11 cellular contexts compared by ENCODE assay signal in genomic region chr1:24920155-24920925, GRCh38.
DNase-seq lines count a peak whose midpoint lies in the region; ATAC-seq and TF ChIP-seq lines count a peak whose summit lies in the region.
"Had no signal": no experiment of that assay in that cellular context is flagged by ENCODE, and none has a peak within 500 bp of the region (broad histone marks: within the 10 kb centered on the region; RNA-seq: fewer than 3 reads in every experiment).

No MANE protein-coding gene starts in this region.

- H3K27me3 Mint-ChIP-seq in activated naive CD4-positive, alpha-beta T cell treated with anti-CD3 and anti-CD28 coated beads, Interleukin-2, amount 50 U/mL, for 24 hours: no peaks in the 10 kb centered on the region
- no peaks in the 10 kb centered on the region for H3K27me3 Mint-ChIP-seq in activated naive CD4-positive, alpha-beta T cell treated with anti-CD3 and anti-CD28 coated beads, Interleukin-2, amount 10 ng/mL, durations not matched to agents 7 days and 5 days
- H3K27me3 Mint-ChIP-seq: dendritic cell treated with granulocyte-macrophage colony-stimulating factor and Interleukin-4, amounts not matched to agents 40 ng/mL and 50 ng/mL, for 4 days had no signal

- H3K27me3 ChIP-seq in tibial artery: peaks cover 0 to 8% of the 10 kb centered on the region in 2 donors

- H3K27ac ChIP-seq in tibial artery: no peak overlapping the region
- H3K27ac ChIP-seq: BLaER1, WERI-Rb-1 had no signal

- peak overlapping the region; percentile 9 for H3K4me3 Mint-ChIP-seq in activated naive CD4-positive, alpha-beta T cell treated with anti-CD3 and anti-CD28 coated beads, Interleukin-2, amount 50 U/mL, for 24 hours
- H3K4me3 Mint-ChIP-seq in activated naive CD4-positive, alpha-beta T cell treated with anti-CD3 and anti-CD28 coated beads, Interleukin-2, amount 10 ng/mL, durations not matched to agents 7 days and 5 days: no peak overlapping the region
- H3K4me3 Mint-ChIP-seq: dendritic cell treated with granulocyte-macrophage colony-stimulating factor and Interleukin-4, amounts not matched to agents 40 ng/mL and 50 ng/mL, for 4 days had no signal

- H3K4me1 ChIP-seq in tibial artery: peaks cover 0 to 16% (median 4%) of the 10 kb centered on the region in 4 donors

- no peaks in the 10 kb centered on the region for H3K9me3 Mint-ChIP-seq in activated naive CD4-positive, alpha-beta T cell treated with anti-CD3 and anti-CD28 coated beads, Interleukin-2, amount 50 U/mL, for 24 hours
- H3K9me3 Mint-ChIP-seq in activated naive CD4-positive, alpha-beta T cell treated with anti-CD3 and anti-CD28 coated beads, Interleukin-2, amount 10 ng/mL, durations not matched to agents 7 days and 5 days: no peaks in the 10 kb centered on the region
- H3K9me3 Mint-ChIP-seq: dendritic cell treated with granulocyte-macrophage colony-stimulating factor and Interleukin-4, amounts not matched to agents 40 ng/mL and 50 ng/mL, for 4 days had no signal

- H3K4me3 ChIP-seq in tibial artery: peak overlapping the region; percentile 13 to 36
- H3K4me3 ChIP-seq: BLaER1 had no signal

- DNase-seq in activated naive CD4-positive, alpha-beta T cell treated with anti-CD3 and anti-CD28 coated beads, Interleukin-2, amount 10 ng/mL, durations not matched to agents 7 days and 5 days: no peak
- DNase-seq in activated CD4-positive, alpha-beta T cell treated with anti-CD3 and anti-CD28 coated beads, Interleukin-2, amount 50 U/mL, for 48 hours: peak; percentile 79 to 86
- DNase-seq in iris pigment epithelial cell (ENCODE audit: low read depth) (peak; percentile 36), tibial artery (peak; percentile 46 to 80), C1 segment of cervical spinal cord (lab: John Stamatoyannopoulos, UW) (no peak), KG1 (lab: John Stamatoyannopoulos, UW) (no peak)
- DNase-seq: WERI-Rb-1 had no signal

- H3K4me1 Mint-ChIP-seq in activated naive CD4-positive, alpha-beta T cell treated with anti-CD3 and anti-CD28 coated beads, Interleukin-2, amount 50 U/mL, for 24 hours: peaks cover 69% of the 10 kb centered on the region
- H3K4me1 Mint-ChIP-seq in activated naive CD4-positive, alpha-beta T cell treated with anti-CD3 and anti-CD28 coated beads, Interleukin-2, amount 10 ng/mL, durations not matched to agents 7 days and 5 days: peaks cover 42% of the 10 kb centered on the region

- H3K9me3 ChIP-seq in tibial artery: no peaks in the 10 kb centered on the region
- H3K9me3 ChIP-seq: BLaER1 had no signal

- H3K27ac Mint-ChIP-seq in activated naive CD4-positive, alpha-beta T cell treated with anti-CD3 and anti-CD28 coated beads, Interleukin-2, amount 50 U/mL, for 24 hours: peak overlapping the region; percentile 19
- no peak overlapping the region for H3K27ac Mint-ChIP-seq in activated naive CD4-positive, alpha-beta T cell treated with anti-CD3 and anti-CD28 coated beads, Interleukin-2, amount 10 ng/mL, durations not matched to agents 7 days and 5 days
- H3K27ac Mint-ChIP-seq: dendritic cell treated with granulocyte-macrophage colony-stimulating factor and Interleukin-4, amounts not matched to agents 40 ng/mL and 50 ng/mL, for 4 days had no signal

- no peak for ATAC-seq in HG03520 (IDR thresholded peaks at IDR 0.05; ENCODE audit: unreplicated experiment)

- intact Hi-C loops in tibial artery (cut with DNase I; ENCODE audit: low total_unique reads): no loop called here

- TF ChIP-seq CTCF in tibial artery (IDR thresholded peaks at IDR 0.05): no peak

- H3K36me3 Mint-ChIP-seq in activated naive CD4-positive, alpha-beta T cell treated with anti-CD3 and anti-CD28 coated beads, Interleukin-2, amount 50 U/mL, for 24 hours: peaks cover 11% of the 10 kb centered on the region
- peaks cover 64% of the 10 kb centered on the region for H3K36me3 Mint-ChIP-seq in activated naive CD4-positive, alpha-beta T cell treated with anti-CD3 and anti-CD28 coated beads, Interleukin-2, amount 10 ng/mL, durations not matched to agents 7 days and 5 days

- H3K36me3 ChIP-seq in tibial artery: peaks cover 0 to 10% (median 0%) of the 10 kb centered on the region in 3 donors
- H3K36me3 ChIP-seq: BLaER1 had no signal

- CTCF ChIA-PET in activated naive CD4-positive, alpha-beta T cell treated with anti-CD3 and anti-CD28 coated beads, Interleukin-2, amount 10 ng/mL, durations not matched to agents 7 days and 5 days (lab: Charles Lee): no interaction called here

Comparison
In these comparisons a context has a peak if more than half of its experiments do, and no peak if none do; other contexts are left out.
1. DNase-seq: peak in activated CD4-positive, alpha-beta T cell treated with anti-CD3 and anti-CD28 coated beads, Interleukin-2, amount 50 U/mL, for 48 hours (2 of 2), iris pigment epithelial cell (single experiment) and tibial artery (2 of 2); none in activated naive CD4-positive, alpha-beta T cell treated with anti-CD3 and anti-CD28 coated beads, Interleukin-2, amount 10 ng/mL, durations not matched to agents 7 days and 5 days (single experiment), C1 segment of cervical spinal cord (0 of 14) and KG1 (single experiment).